1 cellular context compared by ENCODE assay signal in genomic region chr14:68243441-68244010, GRCh38.
TF ChIP-seq lines count a peak whose summit lies in the region.

No MANE protein-coding gene starts in this region.

TF ChIP-seq in HEK293, 187 proteins besides CTCF, POLR2A, EP300 and RAD21 (continued from another document):
- TF ChIP-seq PRDM6 (tag by site-specific recombination; IDR thresholded peaks at IDR 0.05) (peak; percentile 26; the same call in 1 of the 2 replicates), FEZF1 (tag by site-specific recombination; IDR thresholded peaks at IDR 0.05) (no peak), ZSCAN16 (tag by site-specific recombination; IDR thresholded peaks at IDR 0.05) (no peak)
